13 cellular contexts compared by ENCODE assay signal in genomic region chr18:55351980-55352714, GRCh38.
A peak's percentile ranks its signal among the peaks of the same experiment; 100 is the strongest.
DNase-seq lines count a peak whose midpoint lies in the region; ATAC-seq and TF ChIP-seq lines count a peak whose summit lies in the region.
"Had no signal": no experiment of that assay in that cellular context is flagged by ENCODE, and none has a peak within 500 bp of the region (broad histone marks: within the 10 kb centered on the region; RNA-seq: fewer than 3 reads in every experiment).

No MANE protein-coding gene starts in this region.

- WGBS in heart left ventricle, 4 donors, result 80 to 92% (median 91%) methylated on average over 3 of the region's 3 CpGs

- DNase-seq in left ventricle myocardium inferior (no peak), heart left ventricle (no peak), NCI-H1048 (lab: John Stamatoyannopoulos, UW) (peak; percentile 16), globus pallidus (ENCODE audit: low spot score) (peak; percentile 89), HuH-7 (ENCODE audit: low spot score) (no peak), UCSD-AML1 (lab: John Stamatoyannopoulos, UW; ENCODE audit: unreplicated experiment) (no peak), left lung (no peak)
- DNase-seq in stimulated activated naive CD4-positive, alpha-beta T cell (lab: John Stamatoyannopoulos, UW), result no peak
- DNase-seq: left cardiac atrium; occipital lobe; SIG-M5; stimulated activated CD4-positive, alpha-beta T cell treated with anti-CD3 and anti-CD28 coated beads, Interleukin-2, amount 100 ng/mL, for 48 hours had no signal

- no peak for TF ChIP-seq POLR2A in heart left ventricle (IDR thresholded peaks at IDR 0.05)

- no peaks in the 10 kb centered on the region for H3K36me3 ChIP-seq in left ventricle myocardium inferior
- peaks cover 0 to 7% (median 0%) of the 10 kb centered on the region in 9 donors for H3K36me3 ChIP-seq in heart left ventricle
- no peaks in the 10 kb centered on the region for H3K36me3 ChIP-seq in left lung

- TF ChIP-seq CTCF in left ventricle myocardium inferior (IDR thresholded peaks at IDR 0.05; ENCODE audit: borderline replicate concordance) (no peak), heart left ventricle (IDR thresholded peaks at IDR 0.05) (no peak), left lung (IDR thresholded peaks at IDR 0.05) (no peak)

- H3K27ac ChIP-seq in left ventricle myocardium inferior (replicated peaks), result peak overlapping the region; percentile 38
- peak overlapping the region in 2 of 12 donors; percentile 14 to 37 for H3K27ac ChIP-seq in heart left ventricle
- H3K27ac ChIP-seq in left lung, result no peak overlapping the region

- H3K4me3 ChIP-seq in left ventricle myocardium inferior (no peak overlapping the region), heart left ventricle (no peak overlapping the region), left lung (no peak overlapping the region)

- H3K9me3 ChIP-seq in left ventricle myocardium inferior (replicated peaks) (no peaks in the 10 kb centered on the region), heart left ventricle (no peaks in the 10 kb centered on the region), left lung (no peaks in the 10 kb centered on the region)

- ATAC-seq in heart left ventricle (no peak), left lung (no peak)
- ATAC-seq: activated T-helper 17 cell treated with anti-CD3 and anti-CD28 coated beads, Interleukin-2, amount 50 U/mL, for 72 hours; left cardiac atrium had no signal

- H3K27me3 ChIP-seq in left ventricle myocardium inferior (ENCODE audit: low read depth) (no peaks in the 10 kb centered on the region), heart left ventricle (no peaks in the 10 kb centered on the region), left lung (no peaks in the 10 kb centered on the region)

- peaks cover 44% of the 10 kb centered on the region for H3K4me1 ChIP-seq in left ventricle myocardium inferior
- peaks cover 0 to 52% (median 15%) of the 10 kb centered on the region in 12 donors for H3K4me1 ChIP-seq in heart left ventricle
- H3K4me1 ChIP-seq in left lung, result peaks cover 0 to 15% of the 10 kb centered on the region in 2 donors

- intact Hi-C loops in left ventricle myocardium inferior (cut with micrococcal nuclease), result no loop called here
- intact Hi-C loops in heart left ventricle (cut with DNase I), result no loop called here
- intact Hi-C loops in left lung (cut with DNase I), result no loop called here

Comparison
In these comparisons a context has a peak if more than half of its experiments do, and no peak if none do; other contexts are left out.
1. DNase-seq: peak in NCI-H1048 (single experiment) and globus pallidus (single experiment); none in left ventricle myocardium inferior (single experiment), heart left ventricle (0 of 5), stimulated activated naive CD4-positive, alpha-beta T cell (0 of 6), HuH-7 (single experiment), UCSD-AML1 (single experiment) and left lung (0 of 2).